Comparison of ENCODE assay signal across 14 cellular contexts in genomic region chr1:155555915-155556314, GRCh38. TPM values are rescaled to one million over a fixed set of nuclear protein-coding genes. Genes with fewer than 3 reads are reported as not detected.
A peak's percentile ranks its signal among the peaks of the same experiment; 100 is the strongest.
DNase-seq lines count a peak whose midpoint lies in the region; ATAC-seq and TF ChIP-seq lines count a peak whose summit lies in the region.
"Had no signal": no experiment of that assay in that cellular context is flagged by ENCODE, and none has a peak within 500 bp of the region (broad histone marks: within the 10 kb centered on the region; RNA-seq: fewer than 3 reads in every experiment).

No MANE protein-coding gene starts in this region.

- peaks cover 4% of the 10 kb centered on the region for H3K36me3 Mint-ChIP-seq in activated naive CD8-positive, alpha-beta T cell
- H3K36me3 Mint-ChIP-seq in activated naive CD8-positive, alpha-beta T cell treated with anti-CD3 and anti-CD28 coated beads, Interleukin-2, amount 50 U/mL, for 24 hours (ENCODE audit: low read depth): peaks cover 23% of the 10 kb centered on the region

- CTCF ChIA-PET in HEK293 (lab: Yijun Ruan, JAX): interaction anchor here (0.6 to 0.8 kb wide), 2 partner anchors 52 to 88 kb away, joined by 3 read pairs; no protein-coding TSS in a partner anchor

- no peak overlapping the region for H2AK5ac ChIP-seq in trophoblast cell (ENCODE audit: low read length)

- peak overlapping the region; percentile 22 for H3K27ac Mint-ChIP-seq in activated naive CD8-positive, alpha-beta T cell
- H3K27ac Mint-ChIP-seq in activated naive CD8-positive, alpha-beta T cell treated with anti-CD3 and anti-CD28 coated beads, Interleukin-2, amount 50 U/mL, for 24 hours: no peak overlapping the region
- H3K27ac Mint-ChIP-seq: CD8-positive, alpha-beta T cell; H9 had no signal

- no peak overlapping the region for H3K18ac ChIP-seq in trophoblast cell (ENCODE audit: low read length)

- H2BK5ac ChIP-seq in trophoblast cell (ENCODE audit: low read depth, low read length, poor library complexity): no peak overlapping the region

- H3K9ac ChIP-seq in SU-DHL-6 (ENCODE audit: low read length): no peak overlapping the region
- no peak overlapping the region for H3K9ac ChIP-seq in trophoblast cell (ENCODE audit: low read length)
- H3K9ac ChIP-seq: BLaER1 treated with 17β-estradiol and CSF1 and Interleukin-3, amounts not matched to agents 10 nM and 100 nM had no signal

- no peak overlapping the region for H2AFZ ChIP-seq in SU-DHL-6 (ENCODE audit: low read depth, low read length, severe bottlenecking)
- no peak overlapping the region for H2AFZ ChIP-seq in trophoblast cell (ENCODE audit: insufficient read depth, low read length, poor library complexity)

- peaks cover 12% of the 10 kb centered on the region; the same call in 1 of the 2 replicates for H4K20me1 ChIP-seq in SU-DHL-6 (ENCODE audit: low read depth, low read length)

- H3K14ac ChIP-seq in trophoblast cell (ENCODE audit: low read length): no peak overlapping the region

- no peak overlapping the region for H2BK12ac ChIP-seq in trophoblast cell (ENCODE audit: low read length)

- no peak overlapping the region for H4K8ac ChIP-seq in trophoblast cell (ENCODE audit: low read depth, low read length)

- H3K4me3 Mint-ChIP-seq in activated naive CD8-positive, alpha-beta T cell: no peak overlapping the region
- no peak overlapping the region for H3K4me3 Mint-ChIP-seq in activated naive CD8-positive, alpha-beta T cell treated with anti-CD3 and anti-CD28 coated beads, Interleukin-2, amount 50 U/mL, for 24 hours
- H3K4me3 Mint-ChIP-seq: CD8-positive, alpha-beta T cell; H9 had no signal

- no peak overlapping the region for H3K23ac ChIP-seq in trophoblast cell (ENCODE audit: low read length)

- TF ChIP-seq CTCF in HEK293 (tag by site-specific recombination; IDR thresholded peaks at IDR 0.05) (no peak), SU-DHL-6 (IDR thresholded peaks at IDR 0.05; ENCODE audit: insufficient read depth, low read length, poor library complexity, severe bottlenecking) (no peak)

- H3K4me1 Mint-ChIP-seq in activated naive CD8-positive, alpha-beta T cell (ENCODE audit: low read depth): peaks cover 59% of the 10 kb centered on the region
- H3K4me1 Mint-ChIP-seq in activated naive CD8-positive, alpha-beta T cell treated with anti-CD3 and anti-CD28 coated beads, Interleukin-2, amount 50 U/mL, for 24 hours: peaks cover 47% of the 10 kb centered on the region

- no peaks in the 10 kb centered on the region for H3K9me2 ChIP-seq in SU-DHL-6 (replicated peaks; ENCODE audit: insufficient read depth, low read length)

- H3K79me1 ChIP-seq in trophoblast cell (ENCODE audit: low read length): no peaks in the 10 kb centered on the region

- H3K36me3 ChIP-seq in HEK293 (ENCODE audit: control insufficient read depth in 2 of 2, insufficient read depth in 1 of 2, low read length in 2 of 2): peaks cover 6 to 11% of the 10 kb centered on the region in 2 experiments; a peak in 2 of 3 replicates
- no peaks in the 10 kb centered on the region for H3K36me3 ChIP-seq in SU-DHL-6 (ENCODE audit: low read length)
- H3K36me3 ChIP-seq in trophoblast cell (ENCODE audit: control insufficient read depth in 1 of 2, insufficient read depth in 2 of 2, low read length in 2 of 2): peaks cover 5 to 11% of the 10 kb centered on the region in 2 experiments

- H3K9me3 Mint-ChIP-seq in activated naive CD8-positive, alpha-beta T cell (ENCODE audit: low read depth): no peaks in the 10 kb centered on the region
- no peaks in the 10 kb centered on the region for H3K9me3 Mint-ChIP-seq in activated naive CD8-positive, alpha-beta T cell treated with anti-CD3 and anti-CD28 coated beads, Interleukin-2, amount 50 U/mL, for 24 hours
- H3K9me3 Mint-ChIP-seq: CD8-positive, alpha-beta T cell; H9 had no signal

- POLR2A ChIA-PET in HEK293 (lab: Yijun Ruan, JAX): interaction anchor here (0.7 kb wide), 1 partner anchor 277 kb away, joined by 3 read pairs; no protein-coding TSS in a partner anchor

- peak overlapping the region; percentile 55 for H3K4ac ChIP-seq in trophoblast cell (ENCODE audit: low read depth, low read length)

- H3K27me3 Mint-ChIP-seq in activated naive CD8-positive, alpha-beta T cell: no peaks in the 10 kb centered on the region
- H3K27me3 Mint-ChIP-seq in activated naive CD8-positive, alpha-beta T cell treated with anti-CD3 and anti-CD28 coated beads, Interleukin-2, amount 50 U/mL, for 24 hours: no peaks in the 10 kb centered on the region

- H3K4me3 ChIP-seq in HEK293 (ENCODE audit: low read depth, low read length) (no peak overlapping the region), SU-DHL-6 (ENCODE audit: insufficient read depth, low read length, poor library complexity, severe bottlenecking) (no peak overlapping the region), trophoblast cell (ENCODE audit: low read depth, low read length) (no peak overlapping the region)
- H3K4me3 ChIP-seq: BLaER1 treated with 17β-estradiol and CSF1 and Interleukin-3, amounts not matched to agents 10 nM and 100 nM had no signal

- no peak overlapping the region for H3K4me2 ChIP-seq in SU-DHL-6 (ENCODE audit: low read depth, low read length, poor library complexity, severe bottlenecking)
- H3K4me2 ChIP-seq in trophoblast cell (ENCODE audit: low read length): no peak overlapping the region
- H3K4me2 ChIP-seq: BLaER1 treated with 17β-estradiol and CSF1 and Interleukin-3, amounts not matched to agents 10 nM and 100 nM had no signal

- H3K4me1 ChIP-seq in HEK293 (ENCODE audit: control insufficient read depth, insufficient read depth, low read length): no peaks in the 10 kb centered on the region
- no peaks in the 10 kb centered on the region for H3K4me1 ChIP-seq in trophoblast cell (ENCODE audit: control insufficient read depth in 1 of 2, insufficient read depth in 2 of 2, low read length in 2 of 2)

- no peak for DNase-seq in activated naive CD8-positive, alpha-beta T cell treated with anti-CD3 and anti-CD28 coated beads, Interleukin-2, amount 50 U/mL, for 24 hours
- DNase-seq in trophoblast cell (no peak), ACHN (no peak), GM19240 (ENCODE audit: insufficient read length, low spot score) (no peak)
- DNase-seq: Calu3; CD8-positive, alpha-beta T cell; DMS79 treated with DMSO at 0.1 percent for 48 hours; GF-D8; H9 had no signal

- H3K9me3 ChIP-seq in HEK293 (ENCODE audit: control insufficient read depth, insufficient read depth, low read depth, low read length) (no peaks in the 10 kb centered on the region), SU-DHL-6 (ENCODE audit: insufficient read depth, low read length) (no peaks in the 10 kb centered on the region), trophoblast cell (ENCODE audit: insufficient read depth, low read depth, low read length) (no peaks in the 10 kb centered on the region)

- H3F3A ChIP-seq in SU-DHL-6 (ENCODE audit: insufficient read depth): peaks cover 14% of the 10 kb centered on the region; the same call in 1 of the 2 replicates

- peaks cover 99% of the 10 kb centered on the region for H3K79me2 ChIP-seq in SU-DHL-6 (ENCODE audit: insufficient read depth, low read length)
- peaks cover 20% of the 10 kb centered on the region for H3K79me2 ChIP-seq in trophoblast cell (ENCODE audit: control insufficient read depth, insufficient read depth, low read length, poor library complexity)

- in situ Hi-C loops in ACHN (cut with HindIII; ENCODE audit: low pct_ligation_motif_present, low pct_unique_long_range_greater_than_20kb, low sequenced_read_pairs): no loop called here

- no peak for ATAC-seq in activated naive CD8-positive, alpha-beta T cell treated with anti-CD3 and anti-CD28 coated beads, Interleukin-2, amount 50 U/mL, for 24 hours
- ATAC-seq in GM19463 (IDR thresholded peaks at IDR 0.05; ENCODE audit: unreplicated experiment): no peak
- ATAC-seq: CD8-positive, alpha-beta T cell had no signal

- no peaks in the 10 kb centered on the region for H3K27me3 ChIP-seq in SU-DHL-6 (ENCODE audit: low read length)
- no peaks in the 10 kb centered on the region for H3K27me3 ChIP-seq in trophoblast cell (ENCODE audit: insufficient read depth, low read length)
- H3K27me3 ChIP-seq: BLaER1 treated with 17β-estradiol and CSF1 and Interleukin-3, amounts not matched to agents 10 nM and 100 nM had no signal

- no peak overlapping the region for H2BK120ac ChIP-seq in trophoblast cell (ENCODE audit: insufficient read depth, low read length, poor library complexity)

- no peak overlapping the region for H4K91ac ChIP-seq in trophoblast cell (ENCODE audit: low read depth, low read length)

- H3K27ac ChIP-seq in HEK293 (ENCODE audit: extremely low read depth, low read depth, low read length) (no peak overlapping the region), SU-DHL-6 (ENCODE audit: low read depth, low read length) (peak overlapping the region; percentile 13; the same call in 1 of the 2 replicates), trophoblast cell (ENCODE audit: low read depth, low read length) (no peak overlapping the region)
- H3K27ac ChIP-seq: BLaER1 treated with 17β-estradiol and CSF1 and Interleukin-3, amounts not matched to agents 10 nM and 100 nM had no signal

- no peak overlapping the region for H4K12ac ChIP-seq in trophoblast cell (ENCODE audit: low read depth, low read length)

TF ChIP-seq in HEK293, 187 proteins besides CTCF, POLR2A, EP300 and RAD21:
- TF ChIP-seq ZNF214 (tag by site-specific recombination; IDR thresholded peaks at IDR 0.05; ENCODE audit: borderline replicate concordance): no peak
- TF ChIP-seq ZNF335 (tag by site-specific recombination; conservative IDR thresholded peaks at IDR 0.05): no peak
- no peak for TF ChIP-seq ZNF37A (tag by site-specific recombination; IDR thresholded peaks at IDR 0.05)
- no peak for TF ChIP-seq ZNF571 (tag by site-specific recombination; IDR thresholded peaks at IDR 0.05)
- TF ChIP-seq ZNF600 (tag by site-specific recombination; IDR thresholded peaks at IDR 0.05): no peak
- TF ChIP-seq TCF7L2 (IDR thresholded peaks at IDR 0.05; ENCODE audit: borderline replicate concordance, low read depth, low read length): no peak
- TF ChIP-seq YY2 (tag by site-specific recombination; IDR thresholded peaks at IDR 0.05): no peak
- peak; percentile 59; the same call in 1 of the 2 replicates for TF ChIP-seq ZNF121 (tag by site-specific recombination; IDR thresholded peaks at IDR 0.05)

RNA-seq across cellular contexts. Expression of gene ASH1L, which starts 6.7 kb away (rescaled TPM):
- polyA plus RNA-seq in trophoblast cell (2013): 9.8 TPM in 2 replicates

RNA-seq across cellular contexts. Expression of gene MSTO1, which starts 54.1 kb away (rescaled TPM):
- 24.7 and 27.1 TPM in 2 replicates for polyA plus RNA-seq in trophoblast cell (2013)
